In genomic region chr11:112588252-112588668, GRCh38 we compare ENCODE assay signal across 8 cellular contexts.
DNase-seq lines count a peak whose midpoint lies in the region; ATAC-seq, FAIRE-seq and TF ChIP-seq lines count a peak whose summit lies in the region.

No MANE protein-coding gene starts in this region.

- H3K9ac ChIP-seq in parathyroid adenoma: no peak overlapping the region

- H3K27ac Mint-ChIP-seq in activated naive CD4-positive, alpha-beta T cell treated with anti-CD3 and anti-CD28 coated beads for 36 hours: no peak overlapping the region

- no peak overlapping the region for H3K4me3 Mint-ChIP-seq in activated naive CD4-positive, alpha-beta T cell treated with anti-CD3 and anti-CD28 coated beads for 36 hours

- H3K9me3 ChIP-seq in MG63 (no peaks in the 10 kb centered on the region), parathyroid adenoma (ENCODE audit: control insufficient read depth, low read length) (no peaks in the 10 kb centered on the region)

- DNase-seq in MG63 (peak; percentile 61), RCC 7860 (ENCODE audit: low spot score) (peak; percentile 52), glomerular visceral epithelial cell (ENCODE audit: extremely low spot score) (peak; percentile 64)
- DNase-seq in activated naive CD4-positive, alpha-beta T cell treated with anti-CD3 and anti-CD28 coated beads for 36 hours: peak; percentile 58

- no peaks in the 10 kb centered on the region for H3K36me3 Mint-ChIP-seq in activated naive CD4-positive, alpha-beta T cell treated with anti-CD3 and anti-CD28 coated beads for 36 hours (ENCODE audit: low read depth)

- H3K36me3 ChIP-seq in MG63: no peaks in the 10 kb centered on the region
- H3K36me3 ChIP-seq in parathyroid adenoma (ENCODE audit: control insufficient read depth, insufficient read depth, low read length): no peaks in the 10 kb centered on the region

- no peak overlapping the region for H3K4me2 ChIP-seq in parathyroid adenoma (ENCODE audit: low read length)

- H3K4me1 Mint-ChIP-seq in activated naive CD4-positive, alpha-beta T cell treated with anti-CD3 and anti-CD28 coated beads for 36 hours (ENCODE audit: low read depth): no peaks in the 10 kb centered on the region

- FAIRE-seq in RCC 7860 (lab: Jason Lieb, UNC): peak; percentile 31

- no peak overlapping the region for H2AFZ ChIP-seq in parathyroid adenoma

- H3K27me3 ChIP-seq in MG63 (no peaks in the 10 kb centered on the region), parathyroid adenoma (ENCODE audit: control insufficient read depth, insufficient read depth, low read length) (no peaks in the 10 kb centered on the region)

- intact Hi-C loops in activated naive CD4-positive, alpha-beta T cell treated with anti-CD3 and anti-CD28 coated beads for 36 hours (cut with micrococcal nuclease): loop anchor here (1.0 to 2.0 kb wide), 3 partner anchors 207 to 701 kb away; no protein-coding TSS in a partner anchor

- CTCF ChIA-PET in activated naive CD4-positive, alpha-beta T cell treated with anti-CD3 and anti-CD28 coated beads for 36 hours (lab: Charles Lee): interaction anchor here (0.6 to 4.1 kb wide), 36 partner anchors 8 to 994 kb away, joined by 3 to 59 read pairs (median 4); no protein-coding TSS in a partner anchor

- peak; percentile 43 for ATAC-seq in GM19452 (IDR thresholded peaks at IDR 0.05; ENCODE audit: unreplicated experiment)
- no peak for ATAC-seq in HG03457 (IDR thresholded peaks at IDR 0.05; ENCODE audit: unreplicated experiment)

- H3K4me1 ChIP-seq in parathyroid adenoma: no peaks in the 10 kb centered on the region

- no peaks in the 10 kb centered on the region for H3K27me3 Mint-ChIP-seq in activated naive CD4-positive, alpha-beta T cell treated with anti-CD3 and anti-CD28 coated beads for 36 hours (ENCODE audit: low read depth)

- TF ChIP-seq CTCF in C4-2B (conservative IDR thresholded peaks at IDR 0.05): peak; percentile 86
- peak; percentile 45 for TF ChIP-seq CTCF in parathyroid adenoma (IDR thresholded peaks at IDR 0.05)

- no peaks in the 10 kb centered on the region for H3K9me3 Mint-ChIP-seq in activated naive CD4-positive, alpha-beta T cell treated with anti-CD3 and anti-CD28 coated beads for 36 hours

- H3K4me3 ChIP-seq in MG63: no peak overlapping the region
- H3K4me3 ChIP-seq in parathyroid adenoma (ENCODE audit: low read depth, low read length): no peak overlapping the region

- H3K79me2 ChIP-seq in parathyroid adenoma: no peaks in the 10 kb centered on the region

- H3K27ac ChIP-seq in C4-2B: no peak overlapping the region
- no peak overlapping the region for H3K27ac ChIP-seq in parathyroid adenoma
